ENCODE assay signal across 8 cellular contexts in genomic region chr17:75487351-75488070, GRCh38. TPM values are rescaled to one million over a fixed set of nuclear protein-coding genes. Genes with fewer than 3 reads are reported as not detected.
A peak's percentile ranks its signal among the peaks of the same experiment; 100 is the strongest.
DNase-seq lines count a peak whose midpoint lies in the region; ATAC-seq, FAIRE-seq and TF ChIP-seq lines count a peak whose summit lies in the region.

No MANE protein-coding gene starts in this region.

- peaks cover 7% of the 10 kb centered on the region for H3K27me3 Mint-ChIP-seq in nephron progenitor cell (ENCODE audit: low read depth, poor library complexity)

- H3K27ac Mint-ChIP-seq in nephron progenitor cell, result peak overlapping the region; percentile 91

- H3K27ac ChIP-seq in DOHH2 (ENCODE audit: low read depth, low read length) (peak overlapping the region; percentile 68), SU-DHL-6 (ENCODE audit: low read depth, low read length) (peak overlapping the region; percentile 50)

- H3K4me1 Mint-ChIP-seq in nephron progenitor cell, result peaks cover 33% of the 10 kb centered on the region

- no peaks in the 10 kb centered on the region for H3K36me3 Mint-ChIP-seq in nephron progenitor cell (ENCODE audit: low read depth)

- H3K79me2 ChIP-seq in DOHH2 (ENCODE audit: control insufficient read depth, low read length) (no peaks in the 10 kb centered on the region), SU-DHL-6 (ENCODE audit: insufficient read depth, low read length) (no peaks in the 10 kb centered on the region)

- H3K4me3 ChIP-seq in DOHH2 (ENCODE audit: low read length), result peak overlapping the region; percentile 71
- no peak overlapping the region for H3K4me3 ChIP-seq in SU-DHL-6 (ENCODE audit: insufficient read depth, low read length, poor library complexity, severe bottlenecking)
- H3K4me3 ChIP-seq in bronchial epithelial cell (ENCODE audit: low read depth, low read length), result no peak overlapping the region

- no peaks in the 10 kb centered on the region for H3K9me3 Mint-ChIP-seq in nephron progenitor cell

- peak; percentile 24 for TF ChIP-seq CTCF in DOHH2 (IDR thresholded peaks at IDR 0.05; ENCODE audit: low read depth, low read length, poor library complexity, severe bottlenecking)
- no peak for TF ChIP-seq CTCF in SU-DHL-6 (IDR thresholded peaks at IDR 0.05; ENCODE audit: insufficient read depth, low read length, poor library complexity, severe bottlenecking)
- TF ChIP-seq CTCF in bronchial epithelial cell (IDR thresholded peaks at IDR 0.05; ENCODE audit: insufficient read depth, low read length, severe bottlenecking), result no peak
- TF ChIP-seq CTCF in nephron progenitor cell (IDR thresholded peaks at IDR 0.05), result no peak

- H3K4me1 ChIP-seq in DOHH2 (ENCODE audit: control insufficient read depth, low read length), result peaks cover 28% of the 10 kb centered on the region

- peak; percentile 84 for FAIRE-seq in bronchial epithelial cell (lab: Jason Lieb, UNC)

- H2AFZ ChIP-seq in SU-DHL-6 (ENCODE audit: low read depth, low read length, severe bottlenecking), result peak overlapping the region; percentile 83

- H3K9ac ChIP-seq in SU-DHL-6 (ENCODE audit: low read length), result peak overlapping the region; percentile 11; the same call in 1 of the 2 replicates

- ATAC-seq in HG02885 (IDR thresholded peaks at IDR 0.05; ENCODE audit: poor library complexity, unreplicated experiment) (no peak), HG02798 (IDR thresholded peaks at IDR 0.05; ENCODE audit: poor library complexity, unreplicated experiment) (no peak)

- DNase-seq in bronchial epithelial cell (ENCODE audit: low read depth) (no peak), nephron progenitor cell (no peak), NCI-H2196 treated with DMSO at 0.1 percent for 48 hours (lab: John Stamatoyannopoulos, UW; ENCODE audit: unreplicated experiment) (no peak), NCI-H2227 (lab: John Stamatoyannopoulos, UW; ENCODE audit: unreplicated experiment) (no peak)

- H3K36me3 ChIP-seq in DOHH2 (ENCODE audit: control insufficient read depth, low read length) (peaks cover 3% of the 10 kb centered on the region), SU-DHL-6 (ENCODE audit: low read length) (no peaks in the 10 kb centered on the region), bronchial epithelial cell (ENCODE audit: control insufficient read depth, insufficient read depth, low read length) (peaks cover 7% of the 10 kb centered on the region)

- H4K20me1 ChIP-seq in DOHH2 (ENCODE audit: control insufficient read depth, insufficient read depth, low read depth, low read length), result no peaks in the 10 kb centered on the region
- H4K20me1 ChIP-seq in SU-DHL-6 (ENCODE audit: low read depth, low read length), result no peaks in the 10 kb centered on the region

- H3K27me3 ChIP-seq in DOHH2 (ENCODE audit: control insufficient read depth, low read length), result no peaks in the 10 kb centered on the region
- no peaks in the 10 kb centered on the region for H3K27me3 ChIP-seq in SU-DHL-6 (ENCODE audit: low read length)
- no peaks in the 10 kb centered on the region for H3K27me3 ChIP-seq in bronchial epithelial cell (ENCODE audit: control insufficient read depth, insufficient read depth, low read length)

- no peak overlapping the region for H3K4me3 Mint-ChIP-seq in nephron progenitor cell

- H3K9me2 ChIP-seq in DOHH2 (replicated peaks; ENCODE audit: control insufficient read depth, low read length) (no peaks in the 10 kb centered on the region), SU-DHL-6 (replicated peaks; ENCODE audit: insufficient read depth, low read length) (no peaks in the 10 kb centered on the region)

- H3K4me2 ChIP-seq in DOHH2 (ENCODE audit: low read length) (peak overlapping the region; percentile 95), SU-DHL-6 (ENCODE audit: low read depth, low read length, poor library complexity, severe bottlenecking) (peak overlapping the region; percentile 37)

- no peaks in the 10 kb centered on the region for H3K9me3 ChIP-seq in DOHH2 (ENCODE audit: control insufficient read depth, insufficient read depth, low read length)
- H3K9me3 ChIP-seq in SU-DHL-6 (ENCODE audit: insufficient read depth, low read length), result no peaks in the 10 kb centered on the region

- no peaks in the 10 kb centered on the region for H3F3A ChIP-seq in DOHH2 (ENCODE audit: control insufficient read depth, insufficient read depth)
- peaks cover 4% of the 10 kb centered on the region; the same call in 1 of the 2 replicates for H3F3A ChIP-seq in SU-DHL-6 (ENCODE audit: insufficient read depth)

RNA-seq across cellular contexts. Expression of gene CASKIN2, which starts 27.8 kb away (rescaled TPM):
- 3.9 and 5.0 TPM in 2 replicates for total RNA-seq in bronchial epithelial cell

RNA-seq across cellular contexts. Expression of gene TSEN54, which starts 28.8 kb away (rescaled TPM):
- total RNA-seq in bronchial epithelial cell, result 16.3 and 25.3 TPM in 2 replicates

RNA-seq across cellular contexts. Expression of gene TMEM94, which starts 31.1 kb away (rescaled TPM):
- total RNA-seq in bronchial epithelial cell, result 13.7 and 14.5 TPM in 2 replicates

RNA-seq across cellular contexts. Expression of gene LLGL2, which starts 38.0 kb away (rescaled TPM):
- total RNA-seq in bronchial epithelial cell, result 44.5 and 63.9 TPM in 2 replicates
